8 cellular contexts compared by ENCODE assay signal in the genomic region with DNA sequence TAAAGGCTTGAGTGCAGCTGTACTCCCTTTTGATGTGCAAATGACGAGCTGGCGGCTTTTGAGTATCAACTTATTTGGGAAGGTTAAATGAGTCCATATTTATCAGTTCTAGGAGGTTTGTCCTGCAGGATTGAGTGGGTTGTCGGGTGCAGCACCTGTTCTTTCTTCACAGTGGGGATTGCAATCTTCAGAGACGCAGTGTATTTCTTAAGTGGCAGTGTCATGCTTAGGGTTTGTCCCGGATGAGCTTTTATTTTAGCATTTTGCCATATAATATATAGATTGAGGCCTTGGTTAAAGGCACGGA. TPM values are rescaled to one million over a fixed set of nuclear protein-coding genes. Genes with fewer than 3 reads are reported as not detected.
DNase-seq lines count a peak whose midpoint lies in the region; ATAC-seq and TF ChIP-seq lines count a peak whose summit lies in the region.

No MANE protein-coding gene starts in this region.

- H3K36me3 ChIP-seq in Panc1 (ENCODE audit: control insufficient read depth, insufficient read depth, low read length) = no peaks in the 10 kb centered on the region
- H3K36me3 ChIP-seq in esophagus muscularis mucosa = no peaks in the 10 kb centered on the region

- no TSS peak for BruUV-seq in Panc1 (replicated peaks; lab: Mats Ljungman, UMichigan)

- TF ChIP-seq CTCF in Panc1 (IDR thresholded peaks at IDR 0.05) (no peak), esophagus muscularis mucosa (IDR thresholded peaks at IDR 0.05) (no peak)

- no peaks in the 10 kb centered on the region for H3K9me3 ChIP-seq in Panc1 (ENCODE audit: control insufficient read depth, insufficient read depth, low read depth, low read length)
- H3K9me3 ChIP-seq in esophagus muscularis mucosa = no peaks in the 10 kb centered on the region

- H3K27ac ChIP-seq in Panc1 (ENCODE audit: low read length) = peak overlapping the region; percentile 79
- H3K27ac ChIP-seq in esophagus muscularis mucosa (replicated peaks in 1 of 4) = peak overlapping the region; percentile 94 to 97 (median 96)

- TF ChIP-seq EP300 in esophagus muscularis mucosa (IDR thresholded peaks at IDR 0.05) = no peak

- H3K27me3 ChIP-seq in Panc1 (ENCODE audit: control insufficient read depth, insufficient read depth, low read length) (no peaks in the 10 kb centered on the region), esophagus muscularis mucosa (no peaks in the 10 kb centered on the region)

- WGBS in esophagus muscularis mucosa = 12% methylated on average over 6 of the region's 6 CpGs

- POLR2A ChIA-PET in Panc1 (lab: Charles Lee) = interaction anchor here (0.6 kb wide), 1 partner anchor 26 kb away, joined by 5 read pairs; no protein-coding TSS in a partner anchor

- no peak for ATAC-seq in Panc1
- no peak for ATAC-seq in HG02852 (IDR thresholded peaks at IDR 0.05; ENCODE audit: unreplicated experiment)
- ATAC-seq in GM19452 (IDR thresholded peaks at IDR 0.05; ENCODE audit: unreplicated experiment) = no peak

- TF ChIP-seq POLR2A in esophagus muscularis mucosa (IDR thresholded peaks at IDR 0.05; ENCODE audit: low read depth) = no peak

- CTCF ChIA-PET in Panc1 (lab: Charles Lee) = interaction anchor here (1.4 kb wide), 1 partner anchor 411 kb away, joined by 8 read pairs; no protein-coding TSS in a partner anchor

- H3K4me1 ChIP-seq in Panc1 (ENCODE audit: control insufficient read depth, insufficient read depth, low read length) (peaks cover 16% of the 10 kb centered on the region), esophagus muscularis mucosa (peaks cover 19% of the 10 kb centered on the region in 4 donors)

- in situ Hi-C loops in Panc1 (cut with HindIII; ENCODE audit: low pct_unique_long_range_greater_than_20kb, low sequenced_read_pairs) = no loop called here

- intact Hi-C loops in Panc1 (cut with micrococcal nuclease; ENCODE audit: unreplicated experiment) (loop anchor here (5.0 to 10.0 kb wide), 2 partner anchors 189 to 249 kb away; no protein-coding TSS in a partner anchor), esophagus muscularis mucosa (cut with DNase I) (loop anchor here (5.0 to 10.0 kb wide), 3 partner anchors 189 to 426 kb away; partner anchors contain the start of gene FNTB)

- H3K4me3 ChIP-seq in GM08714 (ENCODE audit: low read length) = peak overlapping the region; percentile 93
- peak overlapping the region; percentile 71 to 92 for H3K4me3 ChIP-seq in Panc1 (ENCODE audit: low read depth in 2 of 2, low read length in 2 of 2)
- H3K4me3 ChIP-seq in esophagus muscularis mucosa = peak overlapping the region; percentile 87 to 97 (median 92)

- no peak for DNase-seq in Panc1 (ENCODE audit: low read depth, low spot score)
- no peak for DNase-seq in esophagus muscularis mucosa (ENCODE audit: extremely low spot score)
- DNase-seq in pons (ENCODE audit: low spot score) = peak; percentile 49
- no peak for DNase-seq in mesenteric fat pad (ENCODE audit: low spot score)
- DNase-seq in amniotic stem cell (lab: John Stamatoyannopoulos, UW) = no peak

RNA-seq across cellular contexts. Expression of gene FUT8, which starts 1.2 kb away (rescaled TPM):
- total RNA-seq in Panc1 (2021; ENCODE audit: unreplicated experiment) = 31.4 TPM
- 8.8 TPM for polyA plus RNA-seq in Panc1 (2012; ENCODE audit: insufficient read length)
- 10 to 100 TPM; 12.8 to 22.2 (median 20.1) TPM for total RNA-seq in esophagus muscularis mucosa
- 24.3 TPM for total RNA-seq in mesenteric fat pad
